In genomic region chr9:96338299-96338698, GRCh38 we compare ENCODE assay signal across 3 cellular contexts.
TF ChIP-seq lines count a peak whose summit lies in the region.

No MANE protein-coding gene starts in this region.

TF ChIP-seq in A549, 52 proteins besides CTCF, POLR2A, EP300 and RAD21:
- no peak for TF ChIP-seq HOXB5 (CRISPR knock-in tag; IDR thresholded peaks at IDR 0.05)
- TF ChIP-seq CHD4 (IDR thresholded peaks at IDR 0.05; ENCODE audit: borderline replicate concordance), result no peak
- TF ChIP-seq TP53 (CRISPR knock-in tag; IDR thresholded peaks at IDR 0.05), result no peak
- TF ChIP-seq CHD2 (IDR thresholded peaks at IDR 0.05; ENCODE audit: low read length, partially characterized antibody), result no peak
- no peak for TF ChIP-seq RCOR1 (IDR thresholded peaks at IDR 0.05; ENCODE audit: low read depth, low read length)
- TF ChIP-seq TFCP2L1 (CRISPR knock-in tag; IDR thresholded peaks at IDR 0.05), result no peak
- TF ChIP-seq RARB (CRISPR knock-in tag; IDR thresholded peaks at IDR 0.05), result no peak
- TF ChIP-seq NR3C1 (IDR thresholded peaks at IDR 0.05), result no peak

TF ChIP-seq in HCT116, 20 proteins besides CTCF, POLR2A, EP300 and RAD21:
- TF ChIP-seq ELF1 (IDR thresholded peaks at IDR 0.05; ENCODE audit: borderline replicate concordance, low read depth), result no peak
TF ChIP-seq in HCT116: peak in this region for 0.

TF ChIP-seq in K562, 482 proteins besides CTCF, POLR2A, EP300 and RAD21:
- no peak for TF ChIP-seq TFAM (CRISPR knock-in tag; conservative IDR thresholded peaks at IDR 0.05)
- TF ChIP-seq JUNB (CRISPR knock-in tag; conservative IDR thresholded peaks at IDR 0.05), result no peak
- peak; percentile 70 for TF ChIP-seq ZNF121 (CRISPR knock-in tag; conservative IDR thresholded peaks at IDR 0.05)
- TF ChIP-seq PURB (CRISPR knock-in tag; IDR thresholded peaks at IDR 0.05; ENCODE audit: low read depth), result no peak
- no peak for TF ChIP-seq ZNF639 (CRISPR knock-in tag; conservative IDR thresholded peaks at IDR 0.05 in 1 of 2, IDR thresholded peaks at IDR 0.05 in 1 of 2)
- no peak for TF ChIP-seq ZNF408 (CRISPR knock-in tag; IDR thresholded peaks at IDR 0.05; ENCODE audit: low read depth)
- no peak for TF ChIP-seq PHF20 (IDR thresholded peaks at IDR 0.05; ENCODE audit: partially characterized antibody)
